In the genomic region with DNA sequence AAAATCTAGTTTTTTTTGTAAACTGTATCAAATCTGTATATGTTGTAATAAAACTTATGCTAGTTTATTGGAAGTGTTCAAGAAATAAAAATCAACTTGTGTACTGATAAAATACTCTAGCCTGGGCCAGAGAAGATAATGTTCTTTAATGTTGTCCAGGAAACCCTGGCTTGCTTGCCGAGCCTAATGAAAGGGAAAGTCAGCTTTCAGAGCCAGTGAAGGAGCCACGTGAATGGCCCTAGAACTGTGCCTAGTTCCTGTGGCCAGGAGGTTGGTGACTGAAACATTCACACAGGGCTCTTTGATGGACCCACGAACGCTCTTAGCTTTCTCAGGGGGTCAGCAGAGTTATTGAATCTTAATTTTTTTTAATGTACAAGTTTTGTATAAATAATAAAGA, we compare ENCODE assay signal across 20 cellular contexts.
"Had no signal": no experiment of that assay in that cellular context is flagged by ENCODE, and none has a peak within 500 bp of the region (broad histone marks: within the 10 kb centered on the region; RNA-seq: fewer than 3 reads in every experiment).

No MANE protein-coding gene starts in this region.

- H3K27me3 ChIP-seq: ascending aorta, colonic mucosa, ovary, right atrium auricular region, SJSA1, upper lobe of left lung had no signal

- H3K4me3 ChIP-seq: ascending aorta, colonic mucosa, ovary, right atrium auricular region, SJSA1, upper lobe of left lung had no signal

- H3K27ac Mint-ChIP-seq: activated naive CD8-positive, alpha-beta T cell treated with anti-CD3 and anti-CD28 coated beads, Interleukin-2, amount 50 U/mL, for 24 hours; T-cell had no signal

- DNase-seq: activated CD4-positive, alpha-beta T cell treated with anti-CD3 and anti-CD28 coated beads for 36 hours; activated CD8-positive, alpha-beta memory T cell treated with anti-CD3 and anti-CD28 coated beads, Interleukin-2, amount 50 U/mL, for 4 hours; activated CD8-positive, alpha-beta T cell treated with anti-CD3 and anti-CD28 coated beads for 36 hours; activated naive CD4-positive, alpha-beta T cell treated with Interleukin-2 at 50 U/mL for 16 hours; activated naive CD8-positive, alpha-beta T cell treated with anti-CD3 and anti-CD28 coated beads, Interleukin-2, amount 50 U/mL, for 24 hours; colonic mucosa; effector memory CD4-positive, alpha-beta T cell; erythroblast; islet precursor cell; left ventricle myocardium superior; ovary; small intestine; T-cell; T1000; upper lobe of left lung had no signal

- H3K36me3 ChIP-seq: ovary had no signal

- H3K27me3 Mint-ChIP-seq: activated CD4-positive, alpha-beta T cell treated with anti-CD3 and anti-CD28 coated beads for 36 hours; activated CD8-positive, alpha-beta T cell treated with anti-CD3 and anti-CD28 coated beads for 36 hours; activated naive CD8-positive, alpha-beta T cell treated with anti-CD3 and anti-CD28 coated beads, Interleukin-2, amount 50 U/mL, for 24 hours; T-cell had no signal

- H3K4me1 ChIP-seq: ascending aorta, colonic mucosa, right atrium auricular region, SJSA1 had no signal

- H3K4me1 Mint-ChIP-seq: activated CD4-positive, alpha-beta T cell treated with anti-CD3 and anti-CD28 coated beads for 36 hours; activated naive CD8-positive, alpha-beta T cell treated with anti-CD3 and anti-CD28 coated beads, Interleukin-2, amount 50 U/mL, for 24 hours; T-cell had no signal

- H3K27ac ChIP-seq: ascending aorta, colonic mucosa, ovary, right atrium auricular region, SJSA1, upper lobe of left lung had no signal

- H3K9me3 ChIP-seq: ascending aorta, colonic mucosa, ovary, right atrium auricular region, SJSA1, upper lobe of left lung had no signal

- H3K9me3 Mint-ChIP-seq: activated CD8-positive, alpha-beta T cell treated with anti-CD3 and anti-CD28 coated beads for 36 hours; activated naive CD8-positive, alpha-beta T cell treated with anti-CD3 and anti-CD28 coated beads, Interleukin-2, amount 50 U/mL, for 24 hours; neural crest cell; stimulated activated effector memory CD8-positive, alpha-beta T cell treated with anti-CD3 and anti-CD28 coated beads, Interleukin-12 subunit alpha, Interleukin-12 subunit beta, amount 100 ng/mL, for 72 hours; T-cell had no signal

- ATAC-seq: activated CD4-positive, alpha-beta T cell treated with anti-CD3 and anti-CD28 coated beads for 36 hours; activated CD8-positive, alpha-beta T cell treated with anti-CD3 and anti-CD28 coated beads for 36 hours; activated naive CD8-positive, alpha-beta T cell treated with anti-CD3 and anti-CD28 coated beads, Interleukin-2, amount 50 U/mL, for 24 hours; left ventricle myocardium superior; stimulated activated effector memory CD8-positive, alpha-beta T cell treated with anti-CD3 and anti-CD28 coated beads, Interleukin-12 subunit alpha, Interleukin-12 subunit beta, amount 100 ng/mL, for 72 hours; T-cell had no signal

- H3K4me3 Mint-ChIP-seq: activated CD4-positive, alpha-beta T cell treated with anti-CD3 and anti-CD28 coated beads for 36 hours; activated CD8-positive, alpha-beta T cell treated with anti-CD3 and anti-CD28 coated beads for 36 hours; activated naive CD8-positive, alpha-beta T cell treated with anti-CD3 and anti-CD28 coated beads, Interleukin-2, amount 50 U/mL, for 24 hours; neural crest cell; stimulated activated effector memory CD8-positive, alpha-beta T cell treated with anti-CD3 and anti-CD28 coated beads, Interleukin-12 subunit alpha, Interleukin-12 subunit beta, amount 100 ng/mL, for 72 hours; T-cell had no signal
